8 cellular contexts compared by ENCODE assay signal in genomic region chr4:98663226-98664006, GRCh38. TPM values are rescaled to one million over a fixed set of nuclear protein-coding genes. Genes with fewer than 3 reads are reported as not detected.
DNase-seq lines count a peak whose midpoint lies in the region; ATAC-seq lines count a peak whose summit lies in the region.

No MANE protein-coding gene starts in this region.

- no peak overlapping the region for H3K4me3 ChIP-seq in thymus (ENCODE audit: low read length)

- H3K36me3 ChIP-seq in thymus (ENCODE audit: control insufficient read depth, insufficient read depth): no peaks in the 10 kb centered on the region

- peak overlapping the region; percentile 81 for H3K27ac ChIP-seq in thymus (ENCODE audit: low read depth)

- no peaks in the 10 kb centered on the region for H3K27me3 ChIP-seq in thymus (ENCODE audit: control insufficient read depth, insufficient read depth)

- 19% methylated on average over 10 of the region's 10 CpGs for WGBS in thymus

- peak; percentile 83 for DNase-seq in activated effector memory CD4-positive, alpha-beta T cell treated with anti-CD3 and anti-CD28 coated beads, Interleukin-2, amount 50 U/mL, for 16 hours
- DNase-seq in activated effector memory CD4-positive, alpha-beta T cell treated with Interleukin-2 at 50 U/mL for 16 hours: no peak
- peak; percentile 75 for DNase-seq in activated CD4-positive, alpha-beta T cell treated with anti-CD3 and anti-CD28 coated beads for 48 hours
- DNase-seq in left ventricle myocardium superior (peak; percentile 33), DMS 273 (lab: John Stamatoyannopoulos, UW; ENCODE audit: unreplicated experiment) (no peak), NCI-H748 treated with DMSO at 0.1 percent for 48 hours (lab: John Stamatoyannopoulos, UW) (no peak)

- ATAC-seq in HG03280 (IDR thresholded peaks at IDR 0.05; ENCODE audit: unreplicated experiment) (peak; percentile 65), left ventricle myocardium superior (no peak)

- H3K4me1 ChIP-seq in thymus (ENCODE audit: control insufficient read depth, insufficient read depth, low read length): peaks cover 19% of the 10 kb centered on the region

- intact Hi-C loops in left ventricle myocardium superior (cut with micrococcal nuclease): no loop called here

- H3K9me3 ChIP-seq in thymus (ENCODE audit: control insufficient read depth): peaks cover 2% of the 10 kb centered on the region

RNA-seq across cellular contexts. Expression of gene TSPAN5, which starts 5.0 kb away (rescaled TPM):
- 3.7 TPM for total RNA-seq in left ventricle myocardium superior
- 4.7 TPM for polyA plus RNA-seq in thymus

Comparison
In these comparisons a context has a peak if more than half of its experiments do, and no peak if none do; other contexts are left out.
1. DNase-seq: peak in activated effector memory CD4-positive, alpha-beta T cell treated with anti-CD3 and anti-CD28 coated beads, Interleukin-2, amount 50 U/mL, for 16 hours (single experiment), activated CD4-positive, alpha-beta T cell treated with anti-CD3 and anti-CD28 coated beads for 48 hours (single experiment) and left ventricle myocardium superior (single experiment); none in activated effector memory CD4-positive, alpha-beta T cell treated with Interleukin-2 at 50 U/mL for 16 hours (single experiment), DMS 273 (single experiment) and NCI-H748 treated with DMSO at 0.1 percent for 48 hours (single experiment).